1 cellular context compared by ENCODE assay signal in the genomic region with DNA sequence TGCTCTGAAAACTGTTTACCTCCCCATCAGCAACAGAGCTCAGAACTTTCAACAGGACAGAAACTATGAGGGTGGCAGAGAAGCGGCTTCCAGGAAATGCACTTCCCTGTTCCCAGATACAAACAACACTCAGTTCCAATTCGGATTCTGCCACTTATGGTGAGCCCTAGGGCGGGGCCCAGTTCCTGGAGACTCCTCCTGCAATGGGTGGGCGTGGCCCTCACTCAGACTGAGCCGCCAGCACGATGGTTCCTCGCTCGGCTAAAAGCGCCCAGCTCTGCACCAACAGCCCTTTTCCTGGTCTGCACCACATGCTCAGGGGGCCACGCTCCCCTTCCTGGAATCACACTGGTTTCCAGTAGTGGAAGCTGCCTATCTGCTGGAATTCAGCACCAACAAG.
TF ChIP-seq lines count a peak whose summit lies in the region.

No MANE protein-coding gene starts in this region.

TF ChIP-seq in HepG2, 621 proteins besides CTCF, POLR2A, EP300 and RAD21 (continued from another document):
- TF ChIP-seq, protein P1, sequence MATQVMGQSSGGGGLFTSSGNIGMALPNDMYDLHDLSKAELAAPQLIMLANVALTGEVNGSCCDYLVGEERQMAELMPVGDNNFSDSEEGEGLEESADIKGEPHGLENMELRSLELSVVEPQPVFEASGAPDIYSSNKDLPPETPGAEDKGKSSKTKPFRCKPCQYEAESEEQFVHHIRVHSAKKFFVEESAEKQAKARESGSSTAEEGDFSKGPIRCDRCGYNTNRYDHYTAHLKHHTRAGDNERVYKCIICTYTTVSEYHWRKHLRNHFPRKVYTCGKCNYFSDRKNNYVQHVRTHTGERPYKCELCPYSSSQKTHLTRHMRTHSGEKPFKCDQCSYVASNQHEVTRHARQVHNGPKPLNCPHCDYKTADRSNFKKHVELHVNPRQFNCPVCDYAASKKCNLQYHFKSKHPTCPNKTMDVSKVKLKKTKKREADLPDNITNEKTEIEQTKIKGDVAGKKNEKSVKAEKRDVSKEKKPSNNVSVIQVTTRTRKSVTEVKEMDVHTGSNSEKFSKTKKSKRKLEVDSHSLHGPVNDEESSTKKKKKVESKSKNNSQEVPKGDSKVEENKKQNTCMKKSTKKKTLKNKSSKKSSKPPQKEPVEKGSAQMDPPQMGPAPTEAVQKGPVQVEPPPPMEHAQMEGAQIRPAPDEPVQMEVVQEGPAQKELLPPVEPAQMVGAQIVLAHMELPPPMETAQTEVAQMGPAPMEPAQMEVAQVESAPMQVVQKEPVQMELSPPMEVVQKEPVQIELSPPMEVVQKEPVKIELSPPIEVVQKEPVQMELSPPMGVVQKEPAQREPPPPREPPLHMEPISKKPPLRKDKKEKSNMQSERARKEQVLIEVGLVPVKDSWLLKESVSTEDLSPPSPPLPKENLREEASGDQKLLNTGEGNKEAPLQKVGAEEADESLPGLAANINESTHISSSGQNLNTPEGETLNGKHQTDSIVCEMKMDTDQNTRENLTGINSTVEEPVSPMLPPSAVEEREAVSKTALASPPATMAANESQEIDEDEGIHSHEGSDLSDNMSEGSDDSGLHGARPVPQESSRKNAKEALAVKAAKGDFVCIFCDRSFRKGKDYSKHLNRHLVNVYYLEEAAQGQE (IDR thresholded peaks at IDR 0.05; ENCODE audit: borderline replicate concordance in 1 of 2, low read depth in 1 of 2, low read length in 2 of 2): no peak
- TF ChIP-seq DMAP1 (CRISPR knock-in tag; IDR thresholded peaks at IDR 0.05) (no peak), SMAD1 (CRISPR knock-in tag; IDR thresholded peaks at IDR 0.05; ENCODE audit: borderline replicate concordance, low read depth) (no peak), HIVEP1 (CRISPR knock-in tag; IDR thresholded peaks at IDR 0.05) (no peak)
- TF ChIP-seq, protein P2, sequence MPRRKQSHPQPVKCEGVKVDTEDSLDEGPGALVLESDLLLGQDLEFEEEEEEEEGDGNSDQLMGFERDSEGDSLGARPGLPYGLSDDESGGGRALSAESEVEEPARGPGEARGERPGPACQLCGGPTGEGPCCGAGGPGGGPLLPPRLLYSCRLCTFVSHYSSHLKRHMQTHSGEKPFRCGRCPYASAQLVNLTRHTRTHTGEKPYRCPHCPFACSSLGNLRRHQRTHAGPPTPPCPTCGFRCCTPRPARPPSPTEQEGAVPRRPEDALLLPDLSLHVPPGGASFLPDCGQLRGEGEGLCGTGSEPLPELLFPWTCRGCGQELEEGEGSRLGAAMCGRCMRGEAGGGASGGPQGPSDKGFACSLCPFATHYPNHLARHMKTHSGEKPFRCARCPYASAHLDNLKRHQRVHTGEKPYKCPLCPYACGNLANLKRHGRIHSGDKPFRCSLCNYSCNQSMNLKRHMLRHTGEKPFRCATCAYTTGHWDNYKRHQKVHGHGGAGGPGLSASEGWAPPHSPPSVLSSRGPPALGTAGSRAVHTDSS (CRISPR knock-in tag; conservative IDR thresholded peaks at IDR 0.05): no peak
